In the genomic region with DNA sequence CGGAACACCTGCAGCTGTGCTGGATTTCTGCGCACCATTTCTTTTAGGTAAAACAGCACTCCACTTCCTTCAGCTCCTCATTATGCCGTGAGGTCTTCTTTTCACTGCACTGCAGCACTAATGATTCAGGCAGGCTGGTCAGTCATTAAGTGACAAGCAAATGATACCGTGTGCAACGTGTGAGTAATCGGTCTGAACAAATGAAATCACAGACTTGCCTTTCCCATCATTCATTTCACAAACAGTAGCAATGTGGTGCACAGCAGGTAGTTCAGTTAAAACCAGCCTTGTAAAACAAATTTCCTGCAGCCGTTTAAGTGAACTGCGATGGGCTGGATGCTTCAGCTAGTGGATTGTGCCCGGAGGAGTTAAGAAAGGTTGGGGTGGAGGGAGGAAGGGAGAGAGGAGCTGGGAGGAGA, we compare ENCODE assay signal across 1 cellular context.
TF ChIP-seq lines count a peak whose summit lies in the region.

No MANE protein-coding gene starts in this region.

TF ChIP-seq in HEK293, 187 proteins besides CTCF, POLR2A, EP300 and RAD21 (continued from another document and continues in another):
- TF ChIP-seq, protein P1, sequence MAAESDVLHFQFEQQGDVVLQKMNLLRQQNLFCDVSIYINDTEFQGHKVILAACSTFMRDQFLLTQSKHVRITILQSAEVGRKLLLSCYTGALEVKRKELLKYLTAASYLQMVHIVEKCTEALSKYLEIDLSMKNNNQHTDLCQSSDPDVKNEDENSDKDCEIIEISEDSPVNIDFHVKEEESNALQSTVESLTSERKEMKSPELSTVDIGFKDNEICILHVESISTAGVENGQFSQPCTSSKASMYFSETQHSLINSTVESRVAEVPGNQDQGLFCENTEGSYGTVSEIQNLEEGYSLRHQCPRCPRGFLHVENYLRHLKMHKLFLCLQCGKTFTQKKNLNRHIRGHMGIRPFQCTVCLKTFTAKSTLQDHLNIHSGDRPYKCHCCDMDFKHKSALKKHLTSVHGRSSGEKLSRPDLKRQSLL (tag by site-specific recombination; IDR thresholded peaks at IDR 0.05) = no peak
- TF ChIP-seq ZNF654 (tag by site-specific recombination; IDR thresholded peaks at IDR 0.05; ENCODE audit: low read depth) (no peak), ZNF341 (tag by site-specific recombination; IDR thresholded peaks at IDR 0.05; ENCODE audit: low read depth) (no peak), ZNF23 (tag by site-specific recombination; IDR thresholded peaks at IDR 0.05; ENCODE audit: borderline replicate concordance) (no peak), ZEB2 (tag by site-specific recombination; IDR thresholded peaks at IDR 0.05) (no peak), OSR2 (tag by site-specific recombination; IDR thresholded peaks at IDR 0.05) (peak; percentile 88), HOXD13 (CRISPR knock-in tag; IDR thresholded peaks at IDR 0.05; ENCODE audit: borderline replicate concordance) (no peak), ZNF133 (tag by site-specific recombination; IDR thresholded peaks at IDR 0.05) (no peak), FEZF1 (tag by site-specific recombination; IDR thresholded peaks at IDR 0.05) (peak; percentile 94), ZFP41 (tag by site-specific recombination; IDR thresholded peaks at IDR 0.05; ENCODE audit: borderline replicate concordance) (no peak), GLIS2 (tag by site-specific recombination; IDR thresholded peaks at IDR 0.05) (no peak), IKZF3 (tag by site-specific recombination; IDR thresholded peaks at IDR 0.05) (no peak), ZNF274 (IDR thresholded peaks at IDR 0.05; ENCODE audit: low read length) (no peak), ZNF274 (tag by site-specific recombination; IDR thresholded peaks at IDR 0.05; ENCODE audit: borderline replicate concordance) (no peak), MYNN (tag by site-specific recombination; IDR thresholded peaks at IDR 0.05; ENCODE audit: borderline replicate concordance) (no peak), ZNF138 (tag by site-specific recombination; IDR thresholded peaks at IDR 0.05; ENCODE audit: borderline replicate concordance) (no peak), HOXA7 (CRISPR knock-in tag; IDR thresholded peaks at IDR 0.05; ENCODE audit: borderline replicate concordance) (no peak), ZNF843 (tag by site-specific recombination; IDR thresholded peaks at IDR 0.05) (peak; percentile 38; the same call in 1 of the 2 replicates), ZNF830 (tag by site-specific recombination; IDR thresholded peaks at IDR 0.05; ENCODE audit: low read depth) (no peak), SP7 (tag by site-specific recombination; IDR thresholded peaks at IDR 0.05) (peak; percentile 96), ZNF10 (tag by site-specific recombination; IDR thresholded peaks at IDR 0.05) (no peak), ZFP3 (tag by site-specific recombination; IDR thresholded peaks at IDR 0.05; ENCODE audit: low read depth) (no peak), BCL11A (tag by site-specific recombination; IDR thresholded peaks at IDR 0.05; ENCODE audit: low read depth) (0 out of 2 replicates have a peak, but pooled peaks have one; percentile 39), ZNF791 (tag by site-specific recombination; IDR thresholded peaks at IDR 0.05) (no peak)
- TF ChIP-seq, protein P2, sequence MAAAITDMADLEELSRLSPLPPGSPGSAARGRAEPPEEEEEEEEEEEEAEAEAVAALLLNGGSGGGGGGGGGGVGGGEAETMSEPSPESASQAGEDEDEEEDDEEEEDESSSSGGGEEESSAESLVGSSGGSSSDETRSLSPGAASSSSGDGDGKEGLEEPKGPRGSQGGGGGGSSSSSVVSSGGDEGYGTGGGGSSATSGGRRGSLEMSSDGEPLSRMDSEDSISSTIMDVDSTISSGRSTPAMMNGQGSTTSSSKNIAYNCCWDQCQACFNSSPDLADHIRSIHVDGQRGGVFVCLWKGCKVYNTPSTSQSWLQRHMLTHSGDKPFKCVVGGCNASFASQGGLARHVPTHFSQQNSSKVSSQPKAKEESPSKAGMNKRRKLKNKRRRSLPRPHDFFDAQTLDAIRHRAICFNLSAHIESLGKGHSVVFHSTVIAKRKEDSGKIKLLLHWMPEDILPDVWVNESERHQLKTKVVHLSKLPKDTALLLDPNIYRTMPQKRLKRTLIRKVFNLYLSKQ (tag by site-specific recombination; IDR thresholded peaks at IDR 0.05; ENCODE audit: borderline replicate concordance) = no peak
- TF ChIP-seq, protein P3, sequence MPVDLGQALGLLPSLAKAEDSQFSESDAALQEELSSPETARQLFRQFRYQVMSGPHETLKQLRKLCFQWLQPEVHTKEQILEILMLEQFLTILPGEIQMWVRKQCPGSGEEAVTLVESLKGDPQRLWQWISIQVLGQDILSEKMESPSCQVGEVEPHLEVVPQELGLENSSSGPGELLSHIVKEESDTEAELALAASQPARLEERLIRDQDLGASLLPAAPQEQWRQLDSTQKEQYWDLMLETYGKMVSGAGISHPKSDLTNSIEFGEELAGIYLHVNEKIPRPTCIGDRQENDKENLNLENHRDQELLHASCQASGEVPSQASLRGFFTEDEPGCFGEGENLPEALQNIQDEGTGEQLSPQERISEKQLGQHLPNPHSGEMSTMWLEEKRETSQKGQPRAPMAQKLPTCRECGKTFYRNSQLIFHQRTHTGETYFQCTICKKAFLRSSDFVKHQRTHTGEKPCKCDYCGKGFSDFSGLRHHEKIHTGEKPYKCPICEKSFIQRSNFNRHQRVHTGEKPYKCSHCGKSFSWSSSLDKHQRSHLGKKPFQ (tag by site-specific recombination; IDR thresholded peaks at IDR 0.05) = no peak
- TF ChIP-seq, protein P4, sequence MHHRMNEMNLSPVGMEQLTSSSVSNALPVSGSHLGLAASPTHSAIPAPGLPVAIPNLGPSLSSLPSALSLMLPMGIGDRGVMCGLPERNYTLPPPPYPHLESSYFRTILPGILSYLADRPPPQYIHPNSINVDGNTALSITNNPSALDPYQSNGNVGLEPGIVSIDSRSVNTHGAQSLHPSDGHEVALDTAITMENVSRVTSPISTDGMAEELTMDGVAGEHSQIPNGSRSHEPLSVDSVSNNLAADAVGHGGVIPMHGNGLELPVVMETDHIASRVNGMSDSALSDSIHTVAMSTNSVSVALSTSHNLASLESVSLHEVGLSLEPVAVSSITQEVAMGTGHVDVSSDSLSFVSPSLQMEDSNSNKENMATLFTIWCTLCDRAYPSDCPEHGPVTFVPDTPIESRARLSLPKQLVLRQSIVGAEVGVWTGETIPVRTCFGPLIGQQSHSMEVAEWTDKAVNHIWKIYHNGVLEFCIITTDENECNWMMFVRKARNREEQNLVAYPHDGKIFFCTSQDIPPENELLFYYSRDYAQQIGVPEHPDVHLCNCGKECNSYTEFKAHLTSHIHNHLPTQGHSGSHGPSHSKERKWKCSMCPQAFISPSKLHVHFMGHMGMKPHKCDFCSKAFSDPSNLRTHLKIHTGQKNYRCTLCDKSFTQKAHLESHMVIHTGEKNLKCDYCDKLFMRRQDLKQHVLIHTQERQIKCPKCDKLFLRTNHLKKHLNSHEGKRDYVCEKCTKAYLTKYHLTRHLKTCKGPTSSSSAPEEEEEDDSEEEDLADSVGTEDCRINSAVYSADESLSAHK (tag by site-specific recombination; IDR thresholded peaks at IDR 0.05) = peak; percentile 55; the same call in 1 of the 2 replicates
- TF ChIP-seq, protein P5, sequence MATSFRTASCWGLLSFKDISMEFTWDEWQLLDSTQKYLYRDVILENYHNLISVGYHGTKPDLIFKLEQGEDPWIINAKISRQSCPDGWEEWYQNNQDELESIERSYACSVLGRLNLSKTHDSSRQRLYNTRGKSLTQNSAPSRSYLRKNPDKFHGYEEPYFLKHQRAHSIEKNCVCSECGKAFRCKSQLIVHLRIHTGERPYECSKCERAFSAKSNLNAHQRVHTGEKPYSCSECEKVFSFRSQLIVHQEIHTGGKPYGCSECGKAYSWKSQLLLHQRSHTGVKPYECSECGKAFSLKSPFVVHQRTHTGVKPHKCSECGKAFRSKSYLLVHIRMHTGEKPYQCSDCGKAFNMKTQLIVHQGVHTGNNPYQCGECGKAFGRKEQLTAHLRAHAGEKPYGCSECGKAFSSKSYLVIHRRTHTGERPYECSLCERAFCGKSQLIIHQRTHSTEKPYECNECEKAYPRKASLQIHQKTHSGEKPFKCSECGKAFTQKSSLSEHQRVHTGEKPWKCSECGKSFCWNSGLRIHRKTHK (tag by site-specific recombination; IDR thresholded peaks at IDR 0.05) = no peak
- TF ChIP-seq, protein P6, sequence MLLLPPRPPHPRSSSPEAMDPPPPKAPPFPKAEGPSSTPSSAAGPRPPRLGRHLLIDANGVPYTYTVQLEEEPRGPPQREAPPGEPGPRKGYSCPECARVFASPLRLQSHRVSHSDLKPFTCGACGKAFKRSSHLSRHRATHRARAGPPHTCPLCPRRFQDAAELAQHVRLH (tag by site-specific recombination; IDR thresholded peaks at IDR 0.05) = peak; percentile 29; the same call in 1 of the 2 replicates
- TF ChIP-seq, protein P7, sequence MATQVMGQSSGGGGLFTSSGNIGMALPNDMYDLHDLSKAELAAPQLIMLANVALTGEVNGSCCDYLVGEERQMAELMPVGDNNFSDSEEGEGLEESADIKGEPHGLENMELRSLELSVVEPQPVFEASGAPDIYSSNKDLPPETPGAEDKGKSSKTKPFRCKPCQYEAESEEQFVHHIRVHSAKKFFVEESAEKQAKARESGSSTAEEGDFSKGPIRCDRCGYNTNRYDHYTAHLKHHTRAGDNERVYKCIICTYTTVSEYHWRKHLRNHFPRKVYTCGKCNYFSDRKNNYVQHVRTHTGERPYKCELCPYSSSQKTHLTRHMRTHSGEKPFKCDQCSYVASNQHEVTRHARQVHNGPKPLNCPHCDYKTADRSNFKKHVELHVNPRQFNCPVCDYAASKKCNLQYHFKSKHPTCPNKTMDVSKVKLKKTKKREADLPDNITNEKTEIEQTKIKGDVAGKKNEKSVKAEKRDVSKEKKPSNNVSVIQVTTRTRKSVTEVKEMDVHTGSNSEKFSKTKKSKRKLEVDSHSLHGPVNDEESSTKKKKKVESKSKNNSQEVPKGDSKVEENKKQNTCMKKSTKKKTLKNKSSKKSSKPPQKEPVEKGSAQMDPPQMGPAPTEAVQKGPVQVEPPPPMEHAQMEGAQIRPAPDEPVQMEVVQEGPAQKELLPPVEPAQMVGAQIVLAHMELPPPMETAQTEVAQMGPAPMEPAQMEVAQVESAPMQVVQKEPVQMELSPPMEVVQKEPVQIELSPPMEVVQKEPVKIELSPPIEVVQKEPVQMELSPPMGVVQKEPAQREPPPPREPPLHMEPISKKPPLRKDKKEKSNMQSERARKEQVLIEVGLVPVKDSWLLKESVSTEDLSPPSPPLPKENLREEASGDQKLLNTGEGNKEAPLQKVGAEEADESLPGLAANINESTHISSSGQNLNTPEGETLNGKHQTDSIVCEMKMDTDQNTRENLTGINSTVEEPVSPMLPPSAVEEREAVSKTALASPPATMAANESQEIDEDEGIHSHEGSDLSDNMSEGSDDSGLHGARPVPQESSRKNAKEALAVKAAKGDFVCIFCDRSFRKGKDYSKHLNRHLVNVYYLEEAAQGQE (tag by site-specific recombination; IDR thresholded peaks at IDR 0.05) = no peak
- TF ChIP-seq, protein P8, sequence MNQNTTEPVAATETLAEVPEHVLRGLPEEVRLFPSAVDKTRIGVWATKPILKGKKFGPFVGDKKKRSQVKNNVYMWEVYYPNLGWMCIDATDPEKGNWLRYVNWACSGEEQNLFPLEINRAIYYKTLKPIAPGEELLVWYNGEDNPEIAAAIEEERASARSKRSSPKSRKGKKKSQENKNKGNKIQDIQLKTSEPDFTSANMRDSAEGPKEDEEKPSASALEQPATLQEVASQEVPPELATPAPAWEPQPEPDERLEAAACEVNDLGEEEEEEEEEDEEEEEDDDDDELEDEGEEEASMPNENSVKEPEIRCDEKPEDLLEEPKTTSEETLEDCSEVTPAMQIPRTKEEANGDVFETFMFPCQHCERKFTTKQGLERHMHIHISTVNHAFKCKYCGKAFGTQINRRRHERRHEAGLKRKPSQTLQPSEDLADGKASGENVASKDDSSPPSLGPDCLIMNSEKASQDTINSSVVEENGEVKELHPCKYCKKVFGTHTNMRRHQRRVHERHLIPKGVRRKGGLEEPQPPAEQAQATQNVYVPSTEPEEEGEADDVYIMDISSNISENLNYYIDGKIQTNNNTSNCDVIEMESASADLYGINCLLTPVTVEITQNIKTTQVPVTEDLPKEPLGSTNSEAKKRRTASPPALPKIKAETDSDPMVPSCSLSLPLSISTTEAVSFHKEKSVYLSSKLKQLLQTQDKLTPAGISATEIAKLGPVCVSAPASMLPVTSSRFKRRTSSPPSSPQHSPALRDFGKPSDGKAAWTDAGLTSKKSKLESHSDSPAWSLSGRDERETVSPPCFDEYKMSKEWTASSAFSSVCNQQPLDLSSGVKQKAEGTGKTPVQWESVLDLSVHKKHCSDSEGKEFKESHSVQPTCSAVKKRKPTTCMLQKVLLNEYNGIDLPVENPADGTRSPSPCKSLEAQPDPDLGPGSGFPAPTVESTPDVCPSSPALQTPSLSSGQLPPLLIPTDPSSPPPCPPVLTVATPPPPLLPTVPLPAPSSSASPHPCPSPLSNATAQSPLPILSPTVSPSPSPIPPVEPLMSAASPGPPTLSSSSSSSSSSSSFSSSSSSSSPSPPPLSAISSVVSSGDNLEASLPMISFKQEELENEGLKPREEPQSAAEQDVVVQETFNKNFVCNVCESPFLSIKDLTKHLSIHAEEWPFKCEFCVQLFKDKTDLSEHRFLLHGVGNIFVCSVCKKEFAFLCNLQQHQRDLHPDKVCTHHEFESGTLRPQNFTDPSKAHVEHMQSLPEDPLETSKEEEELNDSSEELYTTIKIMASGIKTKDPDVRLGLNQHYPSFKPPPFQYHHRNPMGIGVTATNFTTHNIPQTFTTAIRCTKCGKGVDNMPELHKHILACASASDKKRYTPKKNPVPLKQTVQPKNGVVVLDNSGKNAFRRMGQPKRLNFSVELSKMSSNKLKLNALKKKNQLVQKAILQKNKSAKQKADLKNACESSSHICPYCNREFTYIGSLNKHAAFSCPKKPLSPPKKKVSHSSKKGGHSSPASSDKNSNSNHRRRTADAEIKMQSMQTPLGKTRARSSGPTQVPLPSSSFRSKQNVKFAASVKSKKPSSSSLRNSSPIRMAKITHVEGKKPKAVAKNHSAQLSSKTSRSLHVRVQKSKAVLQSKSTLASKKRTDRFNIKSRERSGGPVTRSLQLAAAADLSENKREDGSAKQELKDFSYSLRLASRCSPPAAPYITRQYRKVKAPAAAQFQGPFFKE (tag by site-specific recombination; IDR thresholded peaks at IDR 0.05; ENCODE audit: borderline replicate concordance) = no peak
- TF ChIP-seq, protein P9, sequence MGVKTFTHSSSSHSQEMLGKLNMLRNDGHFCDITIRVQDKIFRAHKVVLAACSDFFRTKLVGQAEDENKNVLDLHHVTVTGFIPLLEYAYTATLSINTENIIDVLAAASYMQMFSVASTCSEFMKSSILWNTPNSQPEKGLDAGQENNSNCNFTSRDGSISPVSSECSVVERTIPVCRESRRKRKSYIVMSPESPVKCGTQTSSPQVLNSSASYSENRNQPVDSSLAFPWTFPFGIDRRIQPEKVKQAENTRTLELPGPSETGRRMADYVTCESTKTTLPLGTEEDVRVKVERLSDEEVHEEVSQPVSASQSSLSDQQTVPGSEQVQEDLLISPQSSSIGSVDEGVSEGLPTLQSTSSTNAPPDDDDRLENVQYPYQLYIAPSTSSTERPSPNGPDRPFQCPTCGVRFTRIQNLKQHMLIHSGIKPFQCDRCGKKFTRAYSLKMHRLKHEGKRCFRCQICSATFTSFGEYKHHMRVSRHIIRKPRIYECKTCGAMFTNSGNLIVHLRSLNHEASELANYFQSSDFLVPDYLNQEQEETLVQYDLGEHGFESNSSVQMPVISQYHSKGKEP (tag by site-specific recombination; IDR thresholded peaks at IDR 0.05) = peak; percentile 51; the same call in 1 of the 2 replicates
- TF ChIP-seq, protein P10, sequence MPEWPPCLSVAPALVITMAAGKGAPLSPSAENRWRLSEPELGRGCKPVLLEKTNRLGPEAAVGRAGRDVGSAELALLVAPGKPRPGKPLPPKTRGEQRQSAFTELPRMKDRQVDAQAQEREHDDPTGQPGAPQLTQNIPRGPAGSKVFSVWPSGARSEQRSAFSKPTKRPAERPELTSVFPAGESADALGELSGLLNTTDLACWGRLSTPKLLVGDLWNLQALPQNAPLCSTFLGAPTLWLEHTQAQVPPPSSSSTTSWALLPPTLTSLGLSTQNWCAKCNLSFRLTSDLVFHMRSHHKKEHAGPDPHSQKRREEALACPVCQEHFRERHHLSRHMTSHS (tag by site-specific recombination; IDR thresholded peaks at IDR 0.05) = 0 out of 2 replicates have a peak, but pooled peaks have one; percentile 59
